ENCODE assay signal across 8 cellular contexts in the genomic region with DNA sequence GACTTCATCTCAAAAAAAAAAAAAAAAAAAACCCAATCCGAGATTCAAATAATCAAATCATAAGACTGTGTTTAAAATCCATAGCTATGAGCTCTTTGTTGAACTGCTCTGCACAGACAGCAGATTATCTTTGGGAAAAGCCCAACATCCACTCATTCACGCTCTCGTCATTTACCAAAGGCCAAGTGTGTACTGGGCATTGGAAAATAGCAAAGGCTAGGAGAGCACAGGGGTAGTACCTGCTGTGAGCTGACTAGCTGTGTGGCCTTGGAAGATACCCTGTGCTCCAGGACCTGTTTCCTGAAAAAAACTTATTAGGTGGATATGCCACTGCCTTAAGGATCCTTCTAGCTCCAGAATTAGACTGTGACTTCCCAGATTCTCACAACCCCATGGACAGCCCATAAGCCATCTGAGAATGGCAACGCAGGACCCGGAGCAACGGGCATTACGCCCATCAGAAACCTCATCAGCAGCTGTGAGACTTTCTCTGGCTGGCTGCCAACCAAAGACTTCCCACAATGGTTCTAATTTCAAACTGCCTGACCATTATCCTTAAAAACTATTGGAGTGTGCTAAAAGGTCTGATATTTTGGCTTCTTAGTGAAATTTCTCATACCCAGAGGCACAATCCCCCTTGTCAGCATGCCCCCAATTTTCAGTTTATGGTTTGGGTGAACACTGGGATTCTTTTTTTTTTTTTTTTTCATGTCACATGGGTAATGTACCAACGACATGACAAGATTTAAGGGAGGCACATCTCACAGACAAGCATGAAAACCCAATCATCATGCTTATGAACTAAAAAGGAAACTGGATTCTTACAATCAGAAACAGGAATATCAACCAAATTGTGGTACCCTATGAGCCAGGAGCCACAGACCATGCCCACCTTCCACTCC. TPM values are rescaled to one million over a fixed set of nuclear protein-coding genes. Genes with fewer than 3 reads are reported as not detected.
A peak's percentile ranks its signal among the peaks of the same experiment; 100 is the strongest.
DNase-seq lines count a peak whose midpoint lies in the region; ATAC-seq and TF ChIP-seq lines count a peak whose summit lies in the region.

No MANE protein-coding gene starts in this region.

- ATAC-seq in activated T-cell treated with anti-CD3 and anti-CD28 coated beads, Interleukin-2, amount 50 U/mL, for 72 hours (replicated peaks in 1 of 2), result peak in 1 of 2 donors; percentile 12
- ATAC-seq in activated T-helper 17 cell treated with anti-CD3 and anti-CD28 coated beads, Interleukin-2, amount 50 U/mL, for 72 hours (replicated peaks), result peak; percentile 11
- peak; percentile 57 for ATAC-seq in stimulated activated naive CD8-positive, alpha-beta T cell treated with anti-CD3 and anti-CD28 coated beads, Interleukin-15, amount 100 ng/mL, for 72 hours
- ATAC-seq in HG02870 (IDR thresholded peaks at IDR 0.05; ENCODE audit: unreplicated experiment), result no peak
- ATAC-seq in HG03139 (IDR thresholded peaks at IDR 0.05; ENCODE audit: unreplicated experiment), result no peak

- peaks cover 17 to 24% of the 10 kb centered on the region in 2 donors for H3K36me3 Mint-ChIP-seq in activated T-cell treated with anti-CD3 and anti-CD28 coated beads, Interleukin-2, amount 50 U/mL, for 72 hours (ENCODE audit: insufficient read depth in 2 of 2)
- peaks cover 81% of the 10 kb centered on the region for H3K36me3 Mint-ChIP-seq in activated T-helper 17 cell treated with anti-CD3 and anti-CD28 coated beads, Interleukin-2, amount 50 U/mL, for 72 hours (ENCODE audit: low read depth)

- peaks cover 77% of the 10 kb centered on the region for H3K4me1 Mint-ChIP-seq in activated T-cell treated with anti-CD3 and anti-CD28 coated beads, Interleukin-2, amount 50 U/mL, for 72 hours (ENCODE audit: low read depth)
- H3K4me1 Mint-ChIP-seq in activated T-helper 17 cell treated with anti-CD3 and anti-CD28 coated beads, Interleukin-2, amount 50 U/mL, for 72 hours, result peaks cover 38% of the 10 kb centered on the region
- H3K4me1 Mint-ChIP-seq in stimulated activated naive CD8-positive, alpha-beta T cell treated with anti-CD3 and anti-CD28 coated beads, Interleukin-15, amount 100 ng/mL, for 72 hours, result peaks cover 79% of the 10 kb centered on the region

- peaks cover 0 to 7% of the 10 kb centered on the region in 2 donors for H3K9me3 ChIP-seq in right atrium auricular region

- H3K27me3 Mint-ChIP-seq in activated T-cell treated with anti-CD3 and anti-CD28 coated beads, Interleukin-2, amount 50 U/mL, for 72 hours (ENCODE audit: low read depth), result no peaks in the 10 kb centered on the region
- H3K27me3 Mint-ChIP-seq in activated T-helper 17 cell treated with anti-CD3 and anti-CD28 coated beads, Interleukin-2, amount 50 U/mL, for 72 hours, result no peaks in the 10 kb centered on the region
- H3K27me3 Mint-ChIP-seq in stimulated activated naive CD8-positive, alpha-beta T cell treated with anti-CD3 and anti-CD28 coated beads, Interleukin-15, amount 100 ng/mL, for 72 hours, result no peaks in the 10 kb centered on the region

- H3K4me3 ChIP-seq in right atrium auricular region, result no peak overlapping the region

- peak overlapping the region; percentile 59 to 62 for H3K4me3 Mint-ChIP-seq in activated T-cell treated with anti-CD3 and anti-CD28 coated beads, Interleukin-2, amount 50 U/mL, for 72 hours
- peak overlapping the region; percentile 79 for H3K4me3 Mint-ChIP-seq in activated T-helper 17 cell treated with anti-CD3 and anti-CD28 coated beads, Interleukin-2, amount 50 U/mL, for 72 hours
- H3K4me3 Mint-ChIP-seq in stimulated activated naive CD8-positive, alpha-beta T cell treated with anti-CD3 and anti-CD28 coated beads, Interleukin-15, amount 100 ng/mL, for 72 hours, result peak overlapping the region; percentile 38 to 66

- TF ChIP-seq CTCF in right atrium auricular region (IDR thresholded peaks at IDR 0.05), result no peak

- H3K9me3 Mint-ChIP-seq in activated T-cell treated with anti-CD3 and anti-CD28 coated beads, Interleukin-2, amount 50 U/mL, for 72 hours, result peaks cover 6 to 9% of the 10 kb centered on the region in 2 donors
- peaks cover 10% of the 10 kb centered on the region for H3K9me3 Mint-ChIP-seq in activated T-helper 17 cell treated with anti-CD3 and anti-CD28 coated beads, Interleukin-2, amount 50 U/mL, for 72 hours
- peaks cover 6 to 21% of the 10 kb centered on the region in 2 donors for H3K9me3 Mint-ChIP-seq in stimulated activated naive CD8-positive, alpha-beta T cell treated with anti-CD3 and anti-CD28 coated beads, Interleukin-15, amount 100 ng/mL, for 72 hours

- H3K4me1 ChIP-seq in right atrium auricular region, result peaks cover 0 to 28% of the 10 kb centered on the region in 2 donors

- DNase-seq in activated T-cell treated with anti-CD3 and anti-CD28 coated beads, Interleukin-2, amount 50 U/mL, for 72 hours, result no peak
- no peak for DNase-seq in activated T-cell treated with anti-CD3 and anti-CD28 coated beads for 4 hours
- DNase-seq in right atrium auricular region (ENCODE audit: low spot score), result peak; percentile 78
- DNase-seq in stimulated activated naive CD8-positive, alpha-beta T cell treated with anti-CD3 and anti-CD28 coated beads, Interleukin-15, amount 100 ng/mL, for 72 hours, result peak in 1 of 2 donors; percentile 12
- DNase-seq in T1000 (lab: John Stamatoyannopoulos, UW), result no peak

- no peaks in the 10 kb centered on the region for H3K36me3 ChIP-seq in right atrium auricular region

- no peaks in the 10 kb centered on the region for H3K27me3 ChIP-seq in right atrium auricular region

- peak overlapping the region; percentile 35 to 45 for H3K27ac ChIP-seq in right atrium auricular region

- peak overlapping the region; percentile 86 for H3K27ac Mint-ChIP-seq in activated T-cell treated with anti-CD3 and anti-CD28 coated beads, Interleukin-2, amount 50 U/mL, for 72 hours
- peak overlapping the region; percentile 73 for H3K27ac Mint-ChIP-seq in activated T-helper 17 cell treated with anti-CD3 and anti-CD28 coated beads, Interleukin-2, amount 50 U/mL, for 72 hours
- H3K27ac Mint-ChIP-seq in stimulated activated naive CD8-positive, alpha-beta T cell treated with anti-CD3 and anti-CD28 coated beads, Interleukin-15, amount 100 ng/mL, for 72 hours, result peak overlapping the region; percentile 31 to 72

RNA-seq across cellular contexts. Expression of a gene that starts 16.8 kb away (rescaled TPM):
- 10 to 100 TPM; 41.1 to 48.3 TPM for total RNA-seq in activated T-cell treated with anti-CD3 and anti-CD28 coated beads, Interleukin-2, amount 50 U/mL, for 72 hours
- 10 to 100 TPM; 50.7 to 76.7 TPM for total RNA-seq in activated T-helper 17 cell treated with anti-CD3 and anti-CD28 coated beads, Interleukin-2, amount 50 U/mL, for 72 hours
- total RNA-seq in right atrium auricular region, result 10 to 100 TPM in 1 of 2 donors, 1 to 10 TPM in 1; 9.2 to 11.0 TPM

Comparison
In these comparisons a context has a peak if more than half of its experiments do, and no peak if none do; other contexts are left out.
1. ATAC-seq: peak in activated T-helper 17 cell treated with anti-CD3 and anti-CD28 coated beads, Interleukin-2, amount 50 U/mL, for 72 hours (single experiment) and stimulated activated naive CD8-positive, alpha-beta T cell treated with anti-CD3 and anti-CD28 coated beads, Interleukin-15, amount 100 ng/mL, for 72 hours (single experiment); none in HG02870 (single experiment) and HG03139 (single experiment).
2. Peak in every context shown above with its lines, with median percentiles within 50 percentile points of each other: H3K27ac Mint-ChIP-seq and H3K4me3 Mint-ChIP-seq.